Comparison of ENCODE assay signal across 29 cellular contexts in genomic region chr19:17683078-17683477, GRCh38.
"Had no signal": no experiment of that assay in that cellular context is flagged by ENCODE, and none has a peak within 500 bp of the region (broad histone marks: within the 10 kb centered on the region; RNA-seq: fewer than 3 reads in every experiment).

No MANE protein-coding gene starts in this region.

- H3K27me3 ChIP-seq: ovary, testis had no signal

- H3K4me3 Mint-ChIP-seq: naive B cell; naive thymus-derived CD8-positive, alpha-beta T cell; neural progenitor cell; stimulated activated memory B cell treated with anti-CD40 and anti-IgM and Interleukin-4, amounts not matched to agents 10 μg/mL and 1 μg/mL and 100 μg/mL, for 72 hours; stimulated activated naive CD8-positive, alpha-beta T cell treated with anti-CD3 and anti-CD28 coated beads, Interleukin-15, amount 100 ng/mL, for 72 hours; type B pancreatic cell had no signal

- H2AFZ ChIP-seq: neural progenitor cell, parathyroid adenoma had no signal

- H3K36me3 ChIP-seq: neural progenitor cell, ovary, spleen, suprapubic skin, tibial artery, transverse colon, upper lobe of right lung, uterus had no signal

- H3K4me1 ChIP-seq: uterus had no signal

- H3K27ac ChIP-seq: neural progenitor cell, ovary, parathyroid adenoma, psoas muscle, skin epidermis, spleen, suprapubic skin, testis, tibial artery, transverse colon, upper lobe of right lung, uterus had no signal

- H3K9ac ChIP-seq: neural progenitor cell, parathyroid adenoma had no signal

- H3K9me3 Mint-ChIP-seq: neural progenitor cell; stimulated activated memory B cell treated with anti-CD40 and anti-IgM and Interleukin-4, amounts not matched to agents 10 μg/mL and 1 μg/mL and 100 μg/mL, for 72 hours; stimulated activated naive CD8-positive, alpha-beta T cell treated with anti-CD3 and anti-CD28 coated beads, Interleukin-15, amount 100 ng/mL, for 72 hours; type B pancreatic cell had no signal

- H3K4me3 ChIP-seq: neural progenitor cell, ovary, psoas muscle, skin epidermis, smooth muscle cell, spleen, suprapubic skin, testis, tibial artery, transverse colon, upper lobe of right lung, uterus had no signal

- H3K4me2 ChIP-seq: neural progenitor cell, smooth muscle cell had no signal

- H3K36me3 Mint-ChIP-seq: neural progenitor cell; stimulated activated memory B cell treated with anti-CD40 and anti-IgM and Interleukin-4, amounts not matched to agents 10 μg/mL and 1 μg/mL and 100 μg/mL, for 72 hours; type B pancreatic cell had no signal

- DNase-seq: naive B cell; naive thymus-derived CD8-positive, alpha-beta T cell; occipital lobe; ovary; psoas muscle; right cardiac atrium; spleen; stimulated activated CD4-positive, alpha-beta T cell treated with anti-CD3 and anti-CD28 coated beads, Interleukin-12 subunit alpha, Interleukin-12 subunit beta, amount 100 ng/mL, for 4 hours; stimulated activated CD4-positive, alpha-beta T cell treated with anti-CD3 and anti-CD28 coated beads, Interleukin-1b, Interleukin-23, amount 100 ng/mL, for 48 hours; stimulated activated CD4-positive, alpha-beta T cell treated with anti-CD3 and anti-CD28 coated beads, Interleukin-4, amount 100 ng/mL, for 1 hour; stimulated activated CD4-positive, alpha-beta T cell treated with anti-CD3 and anti-CD28 coated beads, Interleukin-4, amount 100 ng/mL, for 4 hours; stimulated activated CD8-positive, alpha-beta memory T cell treated with anti-CD3 and anti-CD28 coated beads, Interleukin-4, amount 100 ng/mL, for 48 hours; stimulated activated naive CD4-positive, alpha-beta T cell; stimulated activated naive CD8-positive, alpha-beta T cell treated with anti-CD3 and anti-CD28 coated beads, Interleukin-15, amount 100 ng/mL, for 72 hours; stimulated activated naive CD8-positive, alpha-beta T cell treated with anti-CD3 and anti-CD28 coated beads, Interleukin-15, Interleukin-2, amounts not matched to agents 100 U/mL and 50 U/mL, for 24 hours; testis; tibial artery; transverse colon; upper lobe of right lung; uterus had no signal

- H3K27ac Mint-ChIP-seq: naive thymus-derived CD8-positive, alpha-beta T cell; neural progenitor cell; progenitor cell of endocrine pancreas; stimulated activated memory B cell treated with anti-CD40 and anti-IgM and Interleukin-4, amounts not matched to agents 10 μg/mL and 1 μg/mL and 100 μg/mL, for 72 hours; stimulated activated naive CD8-positive, alpha-beta T cell treated with anti-CD3 and anti-CD28 coated beads, Interleukin-15, amount 100 ng/mL, for 72 hours; type B pancreatic cell had no signal

- ATAC-seq: naive thymus-derived CD8-positive, alpha-beta T cell; psoas muscle; right cardiac atrium; sciatic nerve; stimulated activated memory B cell treated with anti-CD40 and anti-IgM and Interleukin-4, amounts not matched to agents 10 μg/mL and 1 μg/mL and 100 μg/mL, for 72 hours; stimulated activated naive CD8-positive, alpha-beta T cell treated with anti-CD3 and anti-CD28 coated beads, Interleukin-15, amount 100 ng/mL, for 72 hours; stimulated activated naive CD8-positive, alpha-beta T cell treated with anti-CD3 and anti-CD28 coated beads, Interleukin-15, Interleukin-2, amounts not matched to agents 100 U/mL and 50 U/mL, for 24 hours; upper lobe of right lung had no signal

- H3K9me3 ChIP-seq: ovary, psoas muscle, spleen, suprapubic skin, testis, tibial artery, transverse colon, upper lobe of right lung, uterus had no signal
